In the genomic region with DNA sequence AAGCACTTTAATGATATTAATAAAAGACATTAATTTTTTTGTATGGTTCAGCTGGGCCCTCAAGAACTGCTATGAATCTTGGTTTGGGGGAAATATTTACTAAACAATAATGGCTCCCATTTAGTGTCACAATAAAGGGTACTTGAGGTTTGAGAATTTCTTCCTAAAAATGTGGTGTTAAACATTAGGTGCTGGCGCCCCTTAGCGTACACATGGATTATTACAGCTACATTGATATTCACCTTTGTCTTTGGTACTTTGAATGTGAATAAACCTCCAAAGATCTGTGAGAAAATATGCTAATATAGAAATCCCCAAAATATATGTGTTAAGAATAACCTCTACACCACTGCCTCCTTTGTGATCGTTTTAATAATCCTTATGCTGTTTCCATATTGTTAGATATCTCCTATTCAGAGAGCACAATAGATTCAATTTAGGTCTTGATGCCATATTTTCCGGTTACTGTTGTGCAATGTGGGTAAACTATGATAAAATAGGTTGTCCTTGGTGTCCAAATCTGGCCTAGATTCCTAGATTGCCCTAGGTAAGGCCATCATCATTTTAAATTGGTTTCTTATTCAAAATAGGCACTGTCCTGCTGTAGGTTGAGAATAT, we compare ENCODE assay signal across 8 cellular contexts.
DNase-seq lines count a peak whose midpoint lies in the region; ATAC-seq and TF ChIP-seq lines count a peak whose summit lies in the region.

No MANE protein-coding gene starts in this region.

- TF ChIP-seq CTCF in fibroblast of mammary gland (conservative IDR thresholded peaks at IDR 0.05; ENCODE audit: control insufficient read depth, insufficient read depth, low read depth, low read length) = peak; percentile 78

- H3K4me3 ChIP-seq in fibroblast of mammary gland (ENCODE audit: control insufficient read depth, low read depth, low read length) = no peak overlapping the region

- DNase-seq in CMK (ENCODE audit: low read depth) = peak; percentile 36
- peak; percentile 15 for DNase-seq in MV-4-11 (lab: John Stamatoyannopoulos, UW)
- DNase-seq in SHP77 (lab: John Stamatoyannopoulos, UW) = peak; percentile 53 to 54
- DNase-seq in fibroblast of mammary gland (ENCODE audit: low read depth) = peak; percentile 47
- peak; percentile 35 for DNase-seq in retina
- no peak for DNase-seq in NK-92 treated with Interleukin-12 subunit alpha and Interleukin-12 subunit beta, amount 100 ng/mL, for 24 hours (lab: John Stamatoyannopoulos, UW)
- no peak for DNase-seq in activated naive CD4-positive, alpha-beta T cell treated with anti-CD3 and anti-CD28 coated beads, Interleukin-2, amount 50 U/mL, for 16 hours

- peak; percentile 74 for ATAC-seq in GM18909 (IDR thresholded peaks at IDR 0.05; ENCODE audit: poor library complexity, unreplicated experiment)

Comparison
In these comparisons a context has a peak if more than half of its experiments do, and no peak if none do; other contexts are left out.
1. DNase-seq: peak in CMK (single experiment), MV-4-11 (single experiment), SHP77 (2 of 2), fibroblast of mammary gland (single experiment) and retina (single experiment); none in NK-92 treated with Interleukin-12 subunit alpha and Interleukin-12 subunit beta, amount 100 ng/mL, for 24 hours (single experiment) and activated naive CD4-positive, alpha-beta T cell treated with anti-CD3 and anti-CD28 coated beads, Interleukin-2, amount 50 U/mL, for 16 hours (single experiment).